ENCODE assay signal across 1 cellular context in the genomic region with DNA sequence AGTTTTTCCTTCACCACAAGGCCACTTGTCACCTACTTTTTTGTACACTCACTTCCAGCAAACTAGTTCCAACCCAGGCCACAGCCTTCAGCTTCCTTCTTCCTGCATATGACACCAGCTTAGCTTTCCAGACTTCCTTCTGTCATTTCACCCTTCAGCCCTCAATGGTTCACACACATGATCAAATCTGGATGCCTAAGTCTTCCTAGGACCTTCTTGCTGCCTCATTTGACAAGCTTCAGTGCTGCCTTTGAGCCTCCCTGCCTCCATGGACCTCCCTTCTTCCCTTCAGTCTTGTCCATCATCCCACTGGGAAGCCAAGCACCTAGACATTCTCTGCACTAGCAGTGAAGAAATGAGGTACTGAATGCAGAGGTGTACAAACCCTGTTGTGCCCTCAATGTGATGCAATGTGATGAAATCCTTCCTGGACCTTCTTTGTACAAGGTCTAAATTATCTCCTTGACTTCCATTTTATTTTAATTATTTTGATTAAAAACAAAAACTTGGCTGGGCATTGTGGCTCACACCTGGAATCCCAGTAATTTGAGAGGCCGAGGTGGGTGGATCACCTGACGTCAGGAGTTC.
TF ChIP-seq lines count a peak whose summit lies in the region.

No MANE protein-coding gene starts in this region.

TF ChIP-seq in K562, 482 proteins besides CTCF, POLR2A, EP300 and RAD21 (continued from another document and continues in another):
- TF ChIP-seq POLR2AphosphoS5 (IDR thresholded peaks at IDR 0.05; ENCODE audit: control insufficient read depth, insufficient read depth, low read depth, low read length) = no peak
- TF ChIP-seq, protein P1, sequence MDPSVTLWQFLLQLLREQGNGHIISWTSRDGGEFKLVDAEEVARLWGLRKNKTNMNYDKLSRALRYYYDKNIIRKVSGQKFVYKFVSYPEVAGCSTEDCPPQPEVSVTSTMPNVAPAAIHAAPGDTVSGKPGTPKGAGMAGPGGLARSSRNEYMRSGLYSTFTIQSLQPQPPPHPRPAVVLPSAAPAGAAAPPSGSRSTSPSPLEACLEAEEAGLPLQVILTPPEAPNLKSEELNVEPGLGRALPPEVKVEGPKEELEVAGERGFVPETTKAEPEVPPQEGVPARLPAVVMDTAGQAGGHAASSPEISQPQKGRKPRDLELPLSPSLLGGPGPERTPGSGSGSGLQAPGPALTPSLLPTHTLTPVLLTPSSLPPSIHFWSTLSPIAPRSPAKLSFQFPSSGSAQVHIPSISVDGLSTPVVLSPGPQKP (CRISPR knock-in tag; IDR thresholded peaks at IDR 0.05) = no peak
- TF ChIP-seq, protein P2, sequence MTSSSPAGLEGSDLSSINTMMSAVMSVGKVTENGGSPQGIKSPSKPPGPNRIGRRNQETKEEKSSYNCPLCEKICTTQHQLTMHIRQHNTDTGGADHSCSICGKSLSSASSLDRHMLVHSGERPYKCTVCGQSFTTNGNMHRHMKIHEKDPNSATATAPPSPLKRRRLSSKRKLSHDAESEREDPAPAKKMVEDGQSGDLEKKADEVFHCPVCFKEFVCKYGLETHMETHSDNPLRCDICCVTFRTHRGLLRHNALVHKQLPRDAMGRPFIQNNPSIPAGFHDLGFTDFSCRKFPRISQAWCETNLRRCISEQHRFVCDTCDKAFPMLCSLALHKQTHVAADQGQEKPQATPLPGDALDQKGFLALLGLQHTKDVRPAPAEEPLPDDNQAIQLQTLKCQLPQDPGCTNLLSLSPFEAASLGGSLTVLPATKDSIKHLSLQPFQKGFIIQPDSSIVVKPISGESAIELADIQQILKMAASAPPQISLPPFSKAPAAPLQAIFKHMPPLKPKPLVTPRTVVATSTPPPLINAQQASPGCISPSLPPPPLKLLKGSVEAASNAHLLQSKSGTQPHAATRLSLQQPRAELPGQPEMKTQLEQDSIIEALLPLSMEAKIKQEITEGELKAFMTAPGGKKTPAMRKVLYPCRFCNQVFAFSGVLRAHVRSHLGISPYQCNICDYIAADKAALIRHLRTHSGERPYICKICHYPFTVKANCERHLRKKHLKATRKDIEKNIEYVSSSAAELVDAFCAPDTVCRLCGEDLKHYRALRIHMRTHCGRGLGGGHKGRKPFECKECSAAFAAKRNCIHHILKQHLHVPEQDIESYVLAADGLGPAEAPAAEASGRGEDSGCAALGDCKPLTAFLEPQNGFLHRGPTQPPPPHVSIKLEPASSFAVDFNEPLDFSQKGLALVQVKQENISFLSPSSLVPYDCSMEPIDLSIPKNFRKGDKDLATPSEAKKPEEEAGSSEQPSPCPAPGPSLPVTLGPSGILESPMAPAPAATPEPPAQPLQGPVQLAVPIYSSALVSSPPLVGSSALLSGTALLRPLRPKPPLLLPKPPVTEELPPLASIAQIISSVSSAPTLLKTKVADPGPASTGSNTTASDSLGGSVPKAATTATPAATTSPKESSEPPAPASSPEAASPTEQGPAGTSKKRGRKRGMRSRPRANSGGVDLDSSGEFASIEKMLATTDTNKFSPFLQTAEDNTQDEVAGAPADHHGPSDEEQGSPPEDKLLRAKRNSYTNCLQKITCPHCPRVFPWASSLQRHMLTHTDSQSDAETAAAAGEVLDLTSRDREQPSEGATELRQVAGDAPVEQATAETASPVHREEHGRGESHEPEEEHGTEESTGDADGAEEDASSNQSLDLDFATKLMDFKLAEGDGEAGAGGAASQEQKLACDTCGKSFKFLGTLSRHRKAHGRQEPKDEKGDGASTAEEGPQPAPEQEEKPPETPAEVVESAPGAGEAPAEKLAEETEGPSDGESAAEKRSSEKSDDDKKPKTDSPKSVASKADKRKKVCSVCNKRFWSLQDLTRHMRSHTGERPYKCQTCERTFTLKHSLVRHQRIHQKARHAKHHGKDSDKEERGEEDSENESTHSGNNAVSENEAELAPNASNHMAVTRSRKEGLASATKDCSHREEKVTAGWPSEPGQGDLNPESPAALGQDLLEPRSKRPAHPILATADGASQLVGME (CRISPR knock-in tag; IDR thresholded peaks at IDR 0.05) = no peak
- TF ChIP-seq HSF4 (CRISPR knock-in tag; IDR thresholded peaks at IDR 0.05; ENCODE audit: borderline replicate concordance) = no peak
- no peak for TF ChIP-seq RB1 (IDR thresholded peaks at IDR 0.05; ENCODE audit: low read depth)
- no peak for TF ChIP-seq U2AF1 (optimal IDR thresholded peaks at IDR 0.05; ENCODE audit: low read depth, low read length)
- no peak for TF ChIP-seq PHB2 (IDR thresholded peaks at IDR 0.05; ENCODE audit: low read depth)
- TF ChIP-seq, protein P3, sequence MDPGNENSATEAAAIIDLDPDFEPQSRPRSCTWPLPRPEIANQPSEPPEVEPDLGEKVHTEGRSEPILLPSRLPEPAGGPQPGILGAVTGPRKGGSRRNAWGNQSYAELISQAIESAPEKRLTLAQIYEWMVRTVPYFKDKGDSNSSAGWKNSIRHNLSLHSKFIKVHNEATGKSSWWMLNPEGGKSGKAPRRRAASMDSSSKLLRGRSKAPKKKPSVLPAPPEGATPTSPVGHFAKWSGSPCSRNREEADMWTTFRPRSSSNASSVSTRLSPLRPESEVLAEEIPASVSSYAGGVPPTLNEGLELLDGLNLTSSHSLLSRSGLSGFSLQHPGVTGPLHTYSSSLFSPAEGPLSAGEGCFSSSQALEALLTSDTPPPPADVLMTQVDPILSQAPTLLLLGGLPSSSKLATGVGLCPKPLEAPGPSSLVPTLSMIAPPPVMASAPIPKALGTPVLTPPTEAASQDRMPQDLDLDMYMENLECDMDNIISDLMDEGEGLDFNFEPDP (CRISPR knock-in tag; IDR thresholded peaks at IDR 0.05) = no peak
- TF ChIP-seq WHSC1 (IDR thresholded peaks at IDR 0.05; ENCODE audit: low read length) = no peak
- no peak for TF ChIP-seq ATF1 (CRISPR knock-in tag; IDR thresholded peaks at IDR 0.05)
- no peak for TF ChIP-seq ATF1 (tag; IDR thresholded peaks at IDR 0.05)
- TF ChIP-seq POLR2B (IDR thresholded peaks at IDR 0.05; ENCODE audit: low read depth, partially characterized antibody) = no peak
- TF ChIP-seq PHF20 (IDR thresholded peaks at IDR 0.05; ENCODE audit: partially characterized antibody) = no peak
- no peak for TF ChIP-seq PURB (CRISPR knock-in tag; IDR thresholded peaks at IDR 0.05; ENCODE audit: low read depth)
- TF ChIP-seq TAF9B (IDR thresholded peaks at IDR 0.05; ENCODE audit: partially characterized antibody) = no peak
- TF ChIP-seq CEBPG (CRISPR knock-in tag; IDR thresholded peaks at IDR 0.05) = peak; percentile 83
- peak; percentile 69 to 92 for TF ChIP-seq CEBPG (tag; conservative IDR thresholded peaks at IDR 0.05 in 1 of 2, IDR thresholded peaks at IDR 0.05 in 1 of 2)
- TF ChIP-seq HNRNPLL (IDR thresholded peaks at IDR 0.05; ENCODE audit: low read depth, low read length, poor library complexity, severe bottlenecking) = no peak
- no peak for TF ChIP-seq ZFX (CRISPR knock-in tag; IDR thresholded peaks at IDR 0.05)
- TF ChIP-seq, protein P4, sequence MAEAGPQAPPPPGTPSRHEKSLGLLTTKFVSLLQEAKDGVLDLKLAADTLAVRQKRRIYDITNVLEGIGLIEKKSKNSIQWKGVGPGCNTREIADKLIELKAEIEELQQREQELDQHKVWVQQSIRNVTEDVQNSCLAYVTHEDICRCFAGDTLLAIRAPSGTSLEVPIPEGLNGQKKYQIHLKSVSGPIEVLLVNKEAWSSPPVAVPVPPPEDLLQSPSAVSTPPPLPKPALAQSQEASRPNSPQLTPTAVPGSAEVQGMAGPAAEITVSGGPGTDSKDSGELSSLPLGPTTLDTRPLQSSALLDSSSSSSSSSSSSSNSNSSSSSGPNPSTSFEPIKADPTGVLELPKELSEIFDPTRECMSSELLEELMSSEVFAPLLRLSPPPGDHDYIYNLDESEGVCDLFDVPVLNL (CRISPR knock-in tag; IDR thresholded peaks at IDR 0.05; ENCODE audit: low read depth) = no peak
- TF ChIP-seq ZNF175 (CRISPR knock-in tag; IDR thresholded peaks at IDR 0.05; ENCODE audit: low read depth) = peak; percentile 37; the same call in 1 of the 2 replicates
- TF ChIP-seq GTF2F1 (IDR thresholded peaks at IDR 0.05; ENCODE audit: low read depth, low read length) = no peak
- TF ChIP-seq BMI1 (IDR thresholded peaks at IDR 0.05; ENCODE audit: low read length) = no peak
- TF ChIP-seq MTA1 (IDR thresholded peaks at IDR 0.05; ENCODE audit: borderline replicate concordance) = no peak
- TF ChIP-seq, protein P5, sequence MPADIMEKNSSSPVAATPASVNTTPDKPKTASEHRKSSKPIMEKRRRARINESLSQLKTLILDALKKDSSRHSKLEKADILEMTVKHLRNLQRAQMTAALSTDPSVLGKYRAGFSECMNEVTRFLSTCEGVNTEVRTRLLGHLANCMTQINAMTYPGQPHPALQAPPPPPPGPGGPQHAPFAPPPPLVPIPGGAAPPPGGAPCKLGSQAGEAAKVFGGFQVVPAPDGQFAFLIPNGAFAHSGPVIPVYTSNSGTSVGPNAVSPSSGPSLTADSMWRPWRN (IDR thresholded peaks at IDR 0.05; ENCODE audit: low read depth) = no peak
- TF ChIP-seq ZBTB8A (IDR thresholded peaks at IDR 0.05; ENCODE audit: partially characterized antibody) = no peak
- TF ChIP-seq EZH2 (IDR thresholded peaks at IDR 0.05; ENCODE audit: borderline replicate concordance, low read depth, low read length) = no peak
- TF ChIP-seq GTF2A2 (tag; IDR thresholded peaks at IDR 0.05) = no peak
- no peak for TF ChIP-seq CHD1 (IDR thresholded peaks at IDR 0.05; ENCODE audit: low read length)
- TF ChIP-seq MED1 (CRISPR knock-in tag; IDR thresholded peaks at IDR 0.05; ENCODE audit: borderline replicate concordance) = no peak
- TF ChIP-seq ZNF785 (CRISPR knock-in tag; IDR thresholded peaks at IDR 0.05) = no peak
- TF ChIP-seq GTF2E2 (tag; IDR thresholded peaks at IDR 0.05) = no peak
- TF ChIP-seq ZNF124 (CRISPR knock-in tag; IDR thresholded peaks at IDR 0.05) = no peak
- no peak for TF ChIP-seq ZNF668 (CRISPR knock-in tag; IDR thresholded peaks at IDR 0.05)
- TF ChIP-seq, protein P6, sequence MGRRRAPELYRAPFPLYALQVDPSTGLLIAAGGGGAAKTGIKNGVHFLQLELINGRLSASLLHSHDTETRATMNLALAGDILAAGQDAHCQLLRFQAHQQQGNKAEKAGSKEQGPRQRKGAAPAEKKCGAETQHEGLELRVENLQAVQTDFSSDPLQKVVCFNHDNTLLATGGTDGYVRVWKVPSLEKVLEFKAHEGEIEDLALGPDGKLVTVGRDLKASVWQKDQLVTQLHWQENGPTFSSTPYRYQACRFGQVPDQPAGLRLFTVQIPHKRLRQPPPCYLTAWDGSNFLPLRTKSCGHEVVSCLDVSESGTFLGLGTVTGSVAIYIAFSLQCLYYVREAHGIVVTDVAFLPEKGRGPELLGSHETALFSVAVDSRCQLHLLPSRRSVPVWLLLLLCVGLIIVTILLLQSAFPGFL (CRISPR knock-in tag; IDR thresholded peaks at IDR 0.05) = no peak
- TF ChIP-seq ZNF24 (IDR thresholded peaks at IDR 0.05) = peak; percentile 62; the same call in 1 of the 2 replicates
- no peak for TF ChIP-seq DDX20 (tag; IDR thresholded peaks at IDR 0.05; ENCODE audit: low read depth)
- TF ChIP-seq TBL1XR1 (IDR thresholded peaks at IDR 0.05; ENCODE audit: low read length in 2 of 2) = no peak
- TF ChIP-seq, protein P7, sequence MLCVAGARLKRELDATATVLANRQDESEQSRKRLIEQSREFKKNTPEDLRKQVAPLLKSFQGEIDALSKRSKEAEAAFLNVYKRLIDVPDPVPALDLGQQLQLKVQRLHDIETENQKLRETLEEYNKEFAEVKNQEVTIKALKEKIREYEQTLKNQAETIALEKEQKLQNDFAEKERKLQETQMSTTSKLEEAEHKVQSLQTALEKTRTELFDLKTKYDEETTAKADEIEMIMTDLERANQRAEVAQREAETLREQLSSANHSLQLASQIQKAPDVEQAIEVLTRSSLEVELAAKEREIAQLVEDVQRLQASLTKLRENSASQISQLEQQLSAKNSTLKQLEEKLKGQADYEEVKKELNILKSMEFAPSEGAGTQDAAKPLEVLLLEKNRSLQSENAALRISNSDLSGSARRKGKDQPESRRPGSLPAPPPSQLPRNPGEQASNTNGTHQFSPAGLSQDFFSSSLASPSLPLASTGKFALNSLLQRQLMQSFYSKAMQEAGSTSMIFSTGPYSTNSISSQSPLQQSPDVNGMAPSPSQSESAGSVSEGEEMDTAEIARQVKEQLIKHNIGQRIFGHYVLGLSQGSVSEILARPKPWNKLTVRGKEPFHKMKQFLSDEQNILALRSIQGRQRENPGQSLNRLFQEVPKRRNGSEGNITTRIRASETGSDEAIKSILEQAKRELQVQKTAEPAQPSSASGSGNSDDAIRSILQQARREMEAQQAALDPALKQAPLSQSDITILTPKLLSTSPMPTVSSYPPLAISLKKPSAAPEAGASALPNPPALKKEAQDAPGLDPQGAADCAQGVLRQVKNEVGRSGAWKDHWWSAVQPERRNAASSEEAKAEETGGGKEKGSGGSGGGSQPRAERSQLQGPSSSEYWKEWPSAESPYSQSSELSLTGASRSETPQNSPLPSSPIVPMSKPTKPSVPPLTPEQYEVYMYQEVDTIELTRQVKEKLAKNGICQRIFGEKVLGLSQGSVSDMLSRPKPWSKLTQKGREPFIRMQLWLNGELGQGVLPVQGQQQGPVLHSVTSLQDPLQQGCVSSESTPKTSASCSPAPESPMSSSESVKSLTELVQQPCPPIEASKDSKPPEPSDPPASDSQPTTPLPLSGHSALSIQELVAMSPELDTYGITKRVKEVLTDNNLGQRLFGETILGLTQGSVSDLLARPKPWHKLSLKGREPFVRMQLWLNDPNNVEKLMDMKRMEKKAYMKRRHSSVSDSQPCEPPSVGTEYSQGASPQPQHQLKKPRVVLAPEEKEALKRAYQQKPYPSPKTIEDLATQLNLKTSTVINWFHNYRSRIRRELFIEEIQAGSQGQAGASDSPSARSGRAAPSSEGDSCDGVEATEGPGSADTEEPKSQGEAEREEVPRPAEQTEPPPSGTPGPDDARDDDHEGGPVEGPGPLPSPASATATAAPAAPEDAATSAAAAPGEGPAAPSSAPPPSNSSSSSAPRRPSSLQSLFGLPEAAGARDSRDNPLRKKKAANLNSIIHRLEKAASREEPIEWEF (CRISPR knock-in tag; IDR thresholded peaks at IDR 0.05) = no peak
- TF ChIP-seq CTBP1 (IDR thresholded peaks at IDR 0.05; ENCODE audit: borderline replicate concordance) = no peak
- TF ChIP-seq ZNF76 (CRISPR knock-in tag; IDR thresholded peaks at IDR 0.05; ENCODE audit: borderline replicate concordance) = no peak
